ENCODE assay signal across 18 cellular contexts in the genomic region with DNA sequence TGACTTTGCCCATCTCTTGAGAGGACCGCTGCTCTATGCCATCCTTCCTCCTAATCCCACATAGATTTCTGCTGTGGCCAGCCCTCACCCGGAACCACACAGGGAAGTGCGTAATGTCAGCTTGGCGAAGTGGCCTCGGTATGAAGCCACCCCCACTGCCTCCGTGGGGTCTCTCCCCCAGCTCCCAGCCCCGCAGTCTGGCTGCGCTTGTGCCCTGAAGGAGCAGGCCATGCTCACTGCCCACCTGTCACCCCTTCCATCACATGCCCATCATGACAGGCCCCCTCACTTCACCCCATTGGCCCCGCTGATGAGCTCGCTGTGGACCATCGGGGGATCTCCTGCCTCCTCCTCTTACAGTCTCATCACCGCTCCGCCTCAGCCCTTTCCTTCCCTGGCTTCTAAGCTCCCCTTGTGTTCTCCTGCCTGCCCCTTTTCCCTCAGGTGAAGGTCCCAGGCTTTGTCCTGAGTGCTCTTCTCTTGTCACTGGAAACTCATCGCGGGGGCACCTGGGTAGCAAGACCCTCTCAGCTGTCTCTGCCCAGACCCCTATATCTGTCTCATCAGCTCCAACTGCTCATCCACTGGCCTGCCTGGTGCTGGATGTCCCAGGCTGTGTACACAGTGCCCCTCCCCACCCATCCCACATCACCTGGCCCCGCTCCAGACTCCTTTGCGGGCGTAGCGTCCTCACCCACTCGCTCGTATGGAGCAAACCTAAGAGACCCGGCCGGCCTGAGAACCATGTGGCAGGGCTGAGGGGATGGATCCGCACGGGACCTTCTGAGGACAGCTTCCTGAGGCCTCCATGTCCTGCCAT.
"Had no signal": no experiment of that assay in that cellular context is flagged by ENCODE, and none has a peak within 500 bp of the region (broad histone marks: within the 10 kb centered on the region; RNA-seq: fewer than 3 reads in every experiment).

No MANE protein-coding gene starts in this region.

- ATAC-seq: activated CD4-positive, CD25-positive, alpha-beta regulatory T cell treated with anti-CD3 and anti-CD28 coated beads, Interleukin-2, amount 50 U/mL, for 24 hours; activated T-cell treated with anti-CD3 and anti-CD28 coated beads, Interleukin-2, amount 50 U/mL, for 4 hours; foreskin keratinocyte; heart right ventricle; naive thymus-derived CD4-positive, alpha-beta T cell had no signal

- H3K4me3 Mint-ChIP-seq: activated CD4-positive, alpha-beta memory T cell treated with anti-CD3 and anti-CD28 coated beads for 36 hours; activated naive CD8-positive, alpha-beta T cell; activated T-cell treated with anti-CD3 and anti-CD28 coated beads, Interleukin-2, amount 50 U/mL, for 4 hours; naive thymus-derived CD4-positive, alpha-beta T cell; stimulated activated naive CD8-positive, alpha-beta T cell treated with anti-CD3 and anti-CD28 coated beads, Interleukin-15, Interleukin-2, amounts not matched to agents 100 ng/mL and 50 ng/mL, for 24 hours; T-helper 2 cell treated with Interferon-gamma antibody and Interleukin-4, amounts not matched to agents 5 μg/mL and 100 μg/mL, for 36 hours had no signal

- H3K27ac ChIP-seq: dorsolateral prefrontal cortex, esophagus squamous epithelium, foreskin keratinocyte, heart right ventricle had no signal

- H3K9me3 Mint-ChIP-seq: activated CD4-positive, alpha-beta memory T cell treated with anti-CD3 and anti-CD28 coated beads for 36 hours; activated T-cell treated with anti-CD3 and anti-CD28 coated beads, Interleukin-2, amount 50 U/mL, for 4 hours; stimulated activated naive CD8-positive, alpha-beta T cell treated with anti-CD3 and anti-CD28 coated beads, Interleukin-15, Interleukin-2, amounts not matched to agents 100 ng/mL and 50 ng/mL, for 24 hours; T-helper 2 cell treated with Interferon-gamma antibody and Interleukin-4, amounts not matched to agents 5 μg/mL and 100 μg/mL, for 36 hours had no signal

- H3K27me3 ChIP-seq: foreskin keratinocyte had no signal

- H3K36me3 ChIP-seq: esophagus squamous epithelium, heart right ventricle had no signal

- DNase-seq: activated CD4-positive, alpha-beta memory T cell treated with anti-CD3 and anti-CD28 coated beads for 36 hours; activated effector memory CD4-positive, alpha-beta T cell treated with anti-CD3 and anti-CD28 coated beads, Interleukin-2, amount 50 U/mL, for 16 hours; activated T-cell treated with anti-CD3 and anti-CD28 coated beads, Interleukin-2, amount 50 U/mL, for 4 hours; esophagus squamous epithelium; foreskin keratinocyte; heart right ventricle; naive thymus-derived CD4-positive, alpha-beta T cell; nucleus accumbens; stimulated activated CD4-positive, alpha-beta T cell treated with anti-CD3 and anti-CD28 coated beads, Interleukin-15, amount 100 ng/mL, for 24 hours; stimulated activated CD4-positive, alpha-beta T cell treated with anti-CD3 and anti-CD28 coated beads, Interleukin-4, amount 100 ng/mL, for 24 hours; SW 1271 had no signal

- H3K36me3 Mint-ChIP-seq: activated CD4-positive, alpha-beta memory T cell treated with anti-CD3 and anti-CD28 coated beads for 36 hours; activated naive CD8-positive, alpha-beta T cell; naive thymus-derived CD4-positive, alpha-beta T cell had no signal

- H3K4me3 ChIP-seq: dorsolateral prefrontal cortex, esophagus squamous epithelium, heart right ventricle had no signal

- H3K27ac Mint-ChIP-seq: activated CD4-positive, alpha-beta memory T cell treated with anti-CD3 and anti-CD28 coated beads for 36 hours; activated naive CD8-positive, alpha-beta T cell; naive thymus-derived CD4-positive, alpha-beta T cell; stimulated activated naive CD8-positive, alpha-beta T cell treated with anti-CD3 and anti-CD28 coated beads, Interleukin-15, Interleukin-2, amounts not matched to agents 100 ng/mL and 50 ng/mL, for 24 hours; T-helper 2 cell treated with Interferon-gamma antibody and Interleukin-4, amounts not matched to agents 5 μg/mL and 100 μg/mL, for 36 hours had no signal

- H3K27me3 Mint-ChIP-seq: activated naive CD8-positive, alpha-beta T cell; stimulated activated naive CD8-positive, alpha-beta T cell treated with anti-CD3 and anti-CD28 coated beads, Interleukin-15, Interleukin-2, amounts not matched to agents 100 ng/mL and 50 ng/mL, for 24 hours had no signal

- FAIRE-seq: bronchial epithelial cell, islet of Langerhans had no signal

- H3K4me1 ChIP-seq: foreskin keratinocyte had no signal

- H3K9me3 ChIP-seq: esophagus squamous epithelium, heart right ventricle had no signal
